Comparison of ENCODE assay signal across 3 cellular contexts in genomic region chr3:51441282-51442030, GRCh38.
TF ChIP-seq lines count a peak whose summit lies in the region.

No MANE protein-coding gene starts in this region.

TF ChIP-seq in HepG2, 621 proteins besides CTCF, POLR2A, EP300 and RAD21 (continues in another document):
- TF ChIP-seq ZNF816 (CRISPR knock-in tag; IDR thresholded peaks at IDR 0.05; ENCODE audit: borderline replicate concordance): no peak
- no peak for TF ChIP-seq MAF1 (CRISPR knock-in tag; IDR thresholded peaks at IDR 0.05; ENCODE audit: borderline replicate concordance)
- TF ChIP-seq AHDC1 (CRISPR knock-in tag; IDR thresholded peaks at IDR 0.05; ENCODE audit: borderline replicate concordance): no peak
- no peak for TF ChIP-seq POGZ (CRISPR knock-in tag; IDR thresholded peaks at IDR 0.05)

TF ChIP-seq in GM12878, 131 proteins besides CTCF, POLR2A, EP300 and RAD21:
- no peak for TF ChIP-seq ZSCAN29 (IDR thresholded peaks at IDR 0.05)
- TF ChIP-seq WRNIP1 (IDR thresholded peaks at IDR 0.05; ENCODE audit: borderline replicate concordance, low read depth, low read length): no peak
- no peak for TF ChIP-seq STAT3 (IDR thresholded peaks at IDR 0.05; ENCODE audit: low read depth, low read length)
- no peak for TF ChIP-seq EZH2 (IDR thresholded peaks at IDR 0.05; ENCODE audit: borderline replicate concordance, control insufficient read depth, low read depth, low read length)
- TF ChIP-seq E2F4 (IDR thresholded peaks at IDR 0.05; ENCODE audit: low read depth, low read length): no peak
- TF ChIP-seq YY1 (IDR thresholded peaks at IDR 0.05; ENCODE audit: low read depth, low read length): no peak
- no peak for TF ChIP-seq LARP7 (IDR thresholded peaks at IDR 0.05)
- no peak for TF ChIP-seq ZNF384 (IDR thresholded peaks at IDR 0.05; ENCODE audit: borderline replicate concordance, low read depth, low read length)
- no peak for TF ChIP-seq E4F1 (IDR thresholded peaks at IDR 0.05; ENCODE audit: borderline replicate concordance, partially characterized antibody)
- no peak for TF ChIP-seq ASH2L (IDR thresholded peaks at IDR 0.05; ENCODE audit: borderline replicate concordance, low read depth)
- TF ChIP-seq NFXL1 (IDR thresholded peaks at IDR 0.05; ENCODE audit: borderline replicate concordance): no peak
- no peak for TF ChIP-seq RELA (IDR thresholded peaks at IDR 0.05; ENCODE audit: borderline replicate concordance, partially characterized antibody)
TF ChIP-seq in GM12878: peak in this region for 0.

TF ChIP-seq in GM23338, 12 proteins besides CTCF, POLR2A, EP300 and RAD21:
- TF ChIP-seq NANOG (IDR thresholded peaks at IDR 0.05; ENCODE audit: borderline replicate concordance) (no peak), STAT1 (IDR thresholded peaks at IDR 0.05; ENCODE audit: unreplicated experiment) (no peak), EZH2 (IDR thresholded peaks at IDR 0.05; ENCODE audit: low read depth, unreplicated experiment) (no peak), POLR2AphosphoS5 (IDR thresholded peaks at IDR 0.05; ENCODE audit: low read depth) (no peak)
